In genomic region chr9:94901019-94901363, GRCh38 we compare ENCODE assay signal across 12 cellular contexts.
DNase-seq lines count a peak whose midpoint lies in the region; ATAC-seq and TF ChIP-seq lines count a peak whose summit lies in the region.
"Had no signal": no experiment of that assay in that cellular context is flagged by ENCODE, and none has a peak within 500 bp of the region (broad histone marks: within the 10 kb centered on the region; RNA-seq: fewer than 3 reads in every experiment).

No MANE protein-coding gene starts in this region.

- ATAC-seq in lower lobe of right lung: peak in 1 of 2 donors; percentile 24
- ATAC-seq in GM21390 (IDR thresholded peaks at IDR 0.05; ENCODE audit: unreplicated experiment): no peak
- ATAC-seq: T-helper 17 cell had no signal

- H3K36me3 Mint-ChIP-seq in MCF 10A (ENCODE audit: insufficient read depth, unreplicated experiment): no peaks in the 10 kb centered on the region
- peaks cover 1% of the 10 kb centered on the region for H3K36me3 Mint-ChIP-seq in T-helper 2 cell treated with Interferon-gamma antibody and Interleukin-4, amounts not matched to agents 5 μg/mL and 100 μg/mL, for 36 hours (ENCODE audit: low read depth)

- DNase-seq in RWPE1 (ENCODE audit: low spot score) (no peak), MCF 10A (ENCODE audit: unreplicated experiment) (no peak), lower lobe of right lung (no peak), substantia nigra (lab: John Stamatoyannopoulos, UW) (no peak), DMS79 treated with DMSO at 0.1 percent for 48 hours (lab: John Stamatoyannopoulos, UW) (no peak)
- no peak for DNase-seq in T-helper 2 cell treated with Interferon-gamma antibody and Interleukin-4, amounts not matched to agents 5 μg/mL and 100 μg/mL, for 36 hours (ENCODE audit: low spot score)
- DNase-seq: Kasumi-1; NCI-H2081 treated with DMSO at 0.1 percent for 48 hours; stimulated activated CD4-positive, alpha-beta T cell treated with anti-CD3 and anti-CD28 coated beads, Interleukin-12 subunit alpha, Interleukin-12 subunit beta, amount 100 ng/mL, for 4 hours; T-helper 17 cell had no signal

- no peaks in the 10 kb centered on the region for H3K9me3 ChIP-seq in lower lobe of right lung

- no peaks in the 10 kb centered on the region for H3K27me3 Mint-ChIP-seq in MCF 10A (ENCODE audit: insufficient read depth, unreplicated experiment)
- peaks cover 4% of the 10 kb centered on the region for H3K27me3 Mint-ChIP-seq in T-helper 2 cell treated with Interferon-gamma antibody and Interleukin-4, amounts not matched to agents 5 μg/mL and 100 μg/mL, for 36 hours (ENCODE audit: low read depth)
- H3K27me3 Mint-ChIP-seq: T-helper 17 cell had no signal

- H3K4me3 Mint-ChIP-seq in MCF 10A (ENCODE audit: unreplicated experiment): peak overlapping the region; percentile 64
- no peak overlapping the region for H3K4me3 Mint-ChIP-seq in T-helper 2 cell treated with Interferon-gamma antibody and Interleukin-4, amounts not matched to agents 5 μg/mL and 100 μg/mL, for 36 hours
- H3K4me3 Mint-ChIP-seq: CD14-positive monocyte, T-helper 17 cell had no signal

- CTCF ChIA-PET in RWPE1 (lab: Yijun Ruan, JAX) (no interaction called here), MCF 10A (lab: Yijun Ruan, JAX) (interaction anchor here (0.7 to 1.3 kb wide), 3 partner anchors 100 to 116 kb away, joined by 3 to 4 read pairs (median 4); no protein-coding TSS in a partner anchor)

- H3K4me1 ChIP-seq in lower lobe of right lung: peaks cover 17% of the 10 kb centered on the region

- no peaks in the 10 kb centered on the region for H3K27me3 ChIP-seq in lower lobe of right lung (ENCODE audit: low read depth)

- POLR2A ChIA-PET in RWPE1 (lab: Yijun Ruan, JAX; ENCODE audit: low non-redundant PET) (no interaction called here), MCF 10A (lab: Yijun Ruan, JAX) (interaction anchor here (0.6 to 6.4 kb wide), 23 partner anchors 10 to 122 kb away, joined by 3 to 55 read pairs (median 5); no protein-coding TSS in a partner anchor)

- no TSS peak for BruUV-seq in MCF 10A (replicated peaks; lab: Mats Ljungman, UMichigan)

- H3K4me1 Mint-ChIP-seq in MCF 10A (ENCODE audit: insufficient read depth, unreplicated experiment): peaks cover 30% of the 10 kb centered on the region
- H3K4me1 Mint-ChIP-seq in T-helper 2 cell treated with Interferon-gamma antibody and Interleukin-4, amounts not matched to agents 5 μg/mL and 100 μg/mL, for 36 hours (ENCODE audit: low read depth): peaks cover 15% of the 10 kb centered on the region
- H3K4me1 Mint-ChIP-seq: T-helper 17 cell had no signal

- H3K4me3 ChIP-seq in lower lobe of right lung: no peak overlapping the region

- peak overlapping the region; percentile 97 for H3K27ac Mint-ChIP-seq in MCF 10A (ENCODE audit: low read depth, unreplicated experiment)
- no peak overlapping the region for H3K27ac Mint-ChIP-seq in T-helper 2 cell treated with Interferon-gamma antibody and Interleukin-4, amounts not matched to agents 5 μg/mL and 100 μg/mL, for 36 hours
- H3K27ac Mint-ChIP-seq: T-helper 17 cell had no signal

- intact Hi-C loops in MCF 10A (cut with micrococcal nuclease): no loop called here
- intact Hi-C loops in lower lobe of right lung (cut with DNase I): no loop called here

- no peaks in the 10 kb centered on the region for H3K36me3 ChIP-seq in lower lobe of right lung

- TF ChIP-seq CTCF in RWPE1 (conservative IDR thresholded peaks at IDR 0.05; ENCODE audit: low read depth): no peak
- no peak for TF ChIP-seq CTCF in MCF 10A (IDR thresholded peaks at IDR 0.05; ENCODE audit: unreplicated experiment)
- TF ChIP-seq CTCF in lower lobe of right lung (IDR thresholded peaks at IDR 0.05): no peak

- H3K9me3 Mint-ChIP-seq in MCF 10A (ENCODE audit: unreplicated experiment): no peaks in the 10 kb centered on the region
- H3K9me3 Mint-ChIP-seq in T-helper 2 cell treated with Interferon-gamma antibody and Interleukin-4, amounts not matched to agents 5 μg/mL and 100 μg/mL, for 36 hours: no peaks in the 10 kb centered on the region

- peak overlapping the region; percentile 87; the same call in 1 of the 2 replicates for H3K27ac ChIP-seq in RWPE1
- peak overlapping the region; percentile 62 for H3K27ac ChIP-seq in lower lobe of right lung
- peak overlapping the region; percentile 59 for H3K27ac ChIP-seq in substantia nigra (ENCODE audit: low read depth, low read length, poor library complexity, severe bottlenecking)
